Comparison of ENCODE assay signal across 8 cellular contexts in the genomic region with DNA sequence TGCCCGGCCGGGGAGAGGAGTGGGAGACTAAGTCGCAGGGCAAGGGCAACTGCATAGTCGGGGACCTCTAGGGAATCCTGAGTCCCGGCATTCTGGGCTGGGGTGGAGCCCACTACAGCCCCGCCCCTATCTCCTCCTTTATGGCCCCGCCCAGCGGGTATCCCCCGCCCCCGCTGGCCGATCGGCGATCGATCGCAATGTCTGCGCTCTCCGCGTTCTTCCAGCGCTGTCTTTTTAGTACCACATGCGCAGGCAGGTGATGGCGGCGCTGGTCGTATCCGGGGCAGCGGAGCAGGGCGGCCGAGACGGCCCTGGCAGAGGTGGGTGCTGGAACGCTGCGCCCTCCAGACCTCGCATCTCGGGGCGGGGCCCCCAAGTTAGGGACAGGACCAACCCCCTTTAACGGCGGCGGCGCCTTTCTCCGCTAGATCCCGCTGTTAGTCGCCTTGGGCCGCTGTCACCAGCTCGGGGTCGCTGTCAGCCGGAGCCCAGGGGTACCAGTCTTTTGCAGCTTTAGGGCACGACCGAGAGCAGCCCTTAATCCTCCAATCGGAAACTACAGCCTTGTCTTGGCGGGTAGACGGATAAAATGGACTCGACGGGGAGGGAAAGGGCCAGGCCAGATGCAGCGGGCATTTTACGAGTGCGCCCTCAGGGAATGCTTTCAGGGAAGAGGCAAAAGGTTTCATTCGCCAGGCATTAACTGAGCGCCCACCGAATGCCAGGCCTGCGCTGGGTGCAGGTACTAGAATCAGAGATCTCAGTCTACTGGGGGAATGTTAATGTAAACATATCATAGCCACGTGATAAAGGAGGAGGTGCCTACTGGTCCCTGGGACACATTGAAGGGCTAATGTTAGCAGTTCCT. TPM values are rescaled to one million over a fixed set of nuclear protein-coding genes. Genes with fewer than 3 reads are reported as not detected.
DNase-seq lines count a peak whose midpoint lies in the region; ATAC-seq, FAIRE-seq and TF ChIP-seq lines count a peak whose summit lies in the region.

A gene (plus strand): TSS at position 243 of the 868 bp plus-strand sequence. CDS start 17 bp downstream, at position 260.

- FAIRE-seq in astrocyte (lab: Jason Lieb, UNC), result no peak

- no peaks in the 10 kb centered on the region for H3K36me3 ChIP-seq in astrocyte (ENCODE audit: insufficient read depth, low read length)

- peak within 1 kb of the TSS; percentile 62 for H3K27ac Mint-ChIP-seq in astrocyte (ENCODE audit: unreplicated experiment)

- peak; percentile 74 for ATAC-seq in HG02798 (IDR thresholded peaks at IDR 0.05; ENCODE audit: poor library complexity, unreplicated experiment)
- no peak for ATAC-seq in HG02884 (IDR thresholded peaks at IDR 0.05; ENCODE audit: unreplicated experiment)

- H3K4me3 Mint-ChIP-seq in astrocyte (ENCODE audit: unreplicated experiment), result peak within 1 kb of the TSS; percentile 99

- H3K9ac ChIP-seq in astrocyte (ENCODE audit: low read length), result peak within 1 kb of the TSS; percentile 89

- H3K4me3 ChIP-seq in GM12864 (ENCODE audit: low read depth, low read length) (peak within 1 kb of the TSS; percentile 95), astrocyte (ENCODE audit: insufficient read depth, low read depth, low read length) (peak within 1 kb of the TSS; percentile 96)

- peaks cover 13% of the 10 kb centered on the region for H3K4me1 ChIP-seq in astrocyte (ENCODE audit: insufficient read depth, low read length)

- H4K20me1 ChIP-seq in astrocyte (ENCODE audit: insufficient read depth, low read length), result peaks cover 4% of the 10 kb centered on the region

- H2AFZ ChIP-seq in astrocyte (ENCODE audit: low read depth, low read length), result peak within 1 kb of the TSS; percentile 92

- peaks cover 27% of the 10 kb centered on the region for H3K27me3 Mint-ChIP-seq in astrocyte (ENCODE audit: low read depth, unreplicated experiment)

- H3K27ac ChIP-seq in astrocyte (ENCODE audit: low read depth, low read length), result peak within 1 kb of the TSS; percentile 58

- H3K79me2 ChIP-seq in astrocyte (ENCODE audit: insufficient read depth, low read length), result peaks cover 11% of the 10 kb centered on the region

- H3K4me1 Mint-ChIP-seq in astrocyte (ENCODE audit: low read depth, unreplicated experiment), result peaks cover 9% of the 10 kb centered on the region

- TF ChIP-seq CTCF in GM12864 (IDR thresholded peaks at IDR 0.05; ENCODE audit: low read depth, low read length, missing control alignments), result no peak
- no peak for TF ChIP-seq CTCF in astrocyte (IDR thresholded peaks at IDR 0.05; ENCODE audit: insufficient read depth, low read depth, low read length)

- H3K36me3 Mint-ChIP-seq in astrocyte (ENCODE audit: low read depth, unreplicated experiment), result peaks cover 1% of the 10 kb centered on the region

- H3K9me3 ChIP-seq in astrocyte (ENCODE audit: insufficient read depth, low read depth, low read length), result no peaks in the 10 kb centered on the region

- peaks cover 7% of the 10 kb centered on the region for H3K27me3 ChIP-seq in astrocyte (ENCODE audit: insufficient read depth, low read length)

- peak within 1 kb of the TSS; percentile 95 for H3K4me2 ChIP-seq in astrocyte (ENCODE audit: low read length)

- DNase-seq in GM12864 (ENCODE audit: low read depth) (peak; percentile 75), NCI-H2029 (lab: John Stamatoyannopoulos, UW) (peak; percentile 60), T-helper 22 cell (ENCODE audit: low read depth) (peak; percentile 71), astrocyte (ENCODE audit: low read depth) (peak; percentile 86), hepatic stellate cell (ENCODE audit: low spot score) (peak; percentile 97), renal cortical epithelial cell (ENCODE audit: low read depth) (peak; percentile 89)

- H3K9me3 Mint-ChIP-seq in astrocyte (ENCODE audit: unreplicated experiment), result peaks cover 3% of the 10 kb centered on the region

RNA-seq across cellular contexts. Expression of the gene that starts here (rescaled TPM):
- 25.8 and 26.7 TPM in 2 replicates for total RNA-seq in astrocyte
- total RNA-seq in renal cortical epithelial cell, result 18.4 and 36.2 TPM in 2 replicates
